In genomic region chr3:135869439-135870105, GRCh38 we compare ENCODE assay signal across 13 cellular contexts.
"Had no signal": no experiment of that assay in that cellular context is flagged by ENCODE, and none has a peak within 500 bp of the region (broad histone marks: within the 10 kb centered on the region; RNA-seq: fewer than 3 reads in every experiment).

No MANE protein-coding gene starts in this region.

- H3K36me3 ChIP-seq: prostate gland, right lobe of liver had no signal

- H3K27ac ChIP-seq: body of pancreas, prostate gland, right lobe of liver had no signal

- H3K27me3 ChIP-seq: body of pancreas, right lobe of liver had no signal

- ATAC-seq: body of pancreas; effector memory CD8-positive, alpha-beta T cell; right lobe of liver had no signal

- H3K4me1 ChIP-seq: body of pancreas, prostate gland, right lobe of liver had no signal

- DNase-seq: activated CD4-positive, alpha-beta T cell treated with anti-CD3 and anti-CD28 coated beads, Interleukin-2, amount 50 U/mL, for 1 hour; activated effector memory CD4-positive, alpha-beta T cell treated with Interleukin-2 at 50 U/mL for 16 hours; activated T-cell treated with anti-CD3 and anti-CD28 coated beads, Interleukin-2, amount 50 U/mL, for 1 hour; body of pancreas; cerebellar nuclear complex; effector memory CD8-positive, alpha-beta T cell; immature natural killer cell; occipital lobe; right lobe of liver; stimulated activated CD4-positive, alpha-beta T cell treated with anti-CD3 and anti-CD28 coated beads, Interleukin-2, amount 100 ng/mL, for 24 hours; stimulated activated naive CD4-positive, alpha-beta T cell; substantia nigra had no signal

- H3K4me3 ChIP-seq: body of pancreas, prostate gland, right lobe of liver had no signal

- H3K9me3 ChIP-seq: prostate gland had no signal
